ENCODE assay signal across 22 cellular contexts in the genomic region with DNA sequence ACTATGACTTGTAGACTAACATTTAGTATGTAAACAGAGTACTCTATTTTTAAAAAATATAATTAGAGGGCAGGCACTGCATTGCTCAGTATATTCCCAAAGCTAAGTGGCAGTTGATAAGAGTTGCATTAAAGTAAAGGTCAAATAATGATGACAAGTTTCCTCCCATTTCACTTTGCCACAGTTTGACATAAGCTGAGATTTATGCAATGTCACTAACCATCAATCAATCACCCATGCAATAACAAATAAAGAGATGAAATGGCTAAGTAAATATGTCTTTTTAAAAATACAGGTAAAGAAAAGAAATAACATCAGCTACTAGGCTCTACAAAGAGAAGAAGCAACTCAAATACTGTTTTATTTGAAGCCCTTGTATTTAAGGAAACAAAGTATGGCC.
DNase-seq lines count a peak whose midpoint lies in the region; TF ChIP-seq lines count a peak whose summit lies in the region.
"Had no signal": no experiment of that assay in that cellular context is flagged by ENCODE, and none has a peak within 500 bp of the region (broad histone marks: within the 10 kb centered on the region; RNA-seq: fewer than 3 reads in every experiment).

No MANE protein-coding gene starts in this region.

- no peak overlapping the region for H3K9ac ChIP-seq in neural cell (ENCODE audit: low read length)
- H3K9ac ChIP-seq: BLaER1 treated with 17β-estradiol and CSF1 and Interleukin-3, amounts not matched to agents 10 nM and 100 nM had no signal

- H2AFZ ChIP-seq in neural cell (ENCODE audit: low read depth, low read length): no peak overlapping the region

- no peak overlapping the region for H3K27ac ChIP-seq in neural cell (ENCODE audit: low read length)
- H3K27ac ChIP-seq: 22Rv1; A549; BLaER1 treated with 17β-estradiol and CSF1 and Interleukin-3, amounts not matched to agents 10 nM and 100 nM; C4-2B had no signal

- H3K4me2 ChIP-seq in neural cell (ENCODE audit: low read length): no peak overlapping the region
- H3K4me2 ChIP-seq: A549; BLaER1 treated with 17β-estradiol and CSF1 and Interleukin-3, amounts not matched to agents 10 nM and 100 nM had no signal

- no peaks in the 10 kb centered on the region for H3K27me3 ChIP-seq in neural cell (ENCODE audit: insufficient read depth, low read depth, low read length)
- H3K27me3 ChIP-seq: BLaER1 treated with 17β-estradiol and CSF1 and Interleukin-3, amounts not matched to agents 10 nM and 100 nM had no signal

- TF ChIP-seq RAD21 in neural cell (conservative IDR thresholded peaks at IDR 0.05): no peak

- peak; percentile 21 for DNase-seq in NCI-H748 (lab: John Stamatoyannopoulos, UW; ENCODE audit: unreplicated experiment)
- DNase-seq in NCI-H748 treated with DMSO at 0.1 percent for 48 hours (lab: John Stamatoyannopoulos, UW): no peak
- peak; percentile 35 for DNase-seq in NCI-H1417 treated with DMSO at 0.1 percent for 48 hours (lab: John Stamatoyannopoulos, UW)
- DNase-seq in cardiac septum (ENCODE audit: low spot score): no peak
- no peak for DNase-seq in GM20000 (ENCODE audit: low spot score)
- DNase-seq: AML-193; CD4-positive, alpha-beta T cell; CD8-positive, alpha-beta T cell; COR-L47; DMS 273 treated with DMSO at 0.1 percent for 48 hours; DMS153; DMS53; DMS79; DND-41; EL; GDM1 had no signal

- no peaks in the 10 kb centered on the region for H3K79me2 ChIP-seq in neural cell (replicated peaks; ENCODE audit: insufficient read depth, low read length)

- H3K9me2 ChIP-seq in neural cell (ENCODE audit: insufficient read depth, low read length): no peaks in the 10 kb centered on the region

- no peak overlapping the region for H3K4me3 ChIP-seq in neural cell (ENCODE audit: low read length)
- H3K4me3 ChIP-seq: A549; BLaER1 treated with 17β-estradiol and CSF1 and Interleukin-3, amounts not matched to agents 10 nM and 100 nM; GM12878 had no signal

- H3K36me3 ChIP-seq in neural cell (ENCODE audit: insufficient read depth, low read length): no peaks in the 10 kb centered on the region
- H3K36me3 ChIP-seq: BLaER1 treated with 17β-estradiol and CSF1 and Interleukin-3, amounts not matched to agents 10 nM and 100 nM had no signal

- no peaks in the 10 kb centered on the region for H3K9me3 ChIP-seq in neural cell (ENCODE audit: low read length)
- H3K9me3 ChIP-seq: A549; BLaER1 treated with 17β-estradiol and CSF1 and Interleukin-3, amounts not matched to agents 10 nM and 100 nM had no signal

- H3F3A ChIP-seq in neural cell (ENCODE audit: insufficient read depth, low read length, poor library complexity, severe bottlenecking): no peaks in the 10 kb centered on the region

- TF ChIP-seq EP300 in neural cell (conservative IDR thresholded peaks at IDR 0.05; ENCODE audit: poor library complexity, severe bottlenecking): peak; percentile 65

- H4K20me1 ChIP-seq in neural cell (ENCODE audit: insufficient read depth): no peaks in the 10 kb centered on the region
- H4K20me1 ChIP-seq: BLaER1 treated with 17β-estradiol and CSF1 and Interleukin-3, amounts not matched to agents 10 nM and 100 nM had no signal

- no peak for TF ChIP-seq CTCF in neural cell (IDR thresholded peaks at IDR 0.05; ENCODE audit: poor library complexity, severe bottlenecking)
- TF ChIP-seq CTCF in GM20000 (IDR thresholded peaks at IDR 0.05; ENCODE audit: extremely low read depth, missing control alignments): no peak

- intact Hi-C loops in cardiac septum (cut with DNase I): no loop called here

TF ChIP-seq in neural cell, 6 proteins besides CTCF, POLR2A, EP300 and RAD21:
- TF ChIP-seq SMC3 (conservative IDR thresholded peaks at IDR 0.05; ENCODE audit: poor library complexity) (no peak), TAF1 (IDR thresholded peaks at IDR 0.05; ENCODE audit: low read depth) (no peak), REST (IDR thresholded peaks at IDR 0.05; ENCODE audit: borderline replicate concordance) (no peak), MXI1 (conservative IDR thresholded peaks at IDR 0.05; ENCODE audit: poor library complexity, severe bottlenecking) (no peak), EZH2 (IDR thresholded peaks at IDR 0.05; ENCODE audit: borderline replicate concordance, insufficient read depth, low read length, poor library complexity, severe bottlenecking) (no peak), POLR2AphosphoS5 (IDR thresholded peaks at IDR 0.05) (no peak)

Comparison
In these comparisons a context has a peak if more than half of its experiments do, and no peak if none do; other contexts are left out.
1. DNase-seq: peak in NCI-H748 (single experiment) and NCI-H1417 treated with DMSO at 0.1 percent for 48 hours (single experiment); none in NCI-H748 treated with DMSO at 0.1 percent for 48 hours (single experiment), cardiac septum (single experiment) and GM20000 (single experiment).